ENCODE assay signal across 7 cellular contexts in the genomic region with DNA sequence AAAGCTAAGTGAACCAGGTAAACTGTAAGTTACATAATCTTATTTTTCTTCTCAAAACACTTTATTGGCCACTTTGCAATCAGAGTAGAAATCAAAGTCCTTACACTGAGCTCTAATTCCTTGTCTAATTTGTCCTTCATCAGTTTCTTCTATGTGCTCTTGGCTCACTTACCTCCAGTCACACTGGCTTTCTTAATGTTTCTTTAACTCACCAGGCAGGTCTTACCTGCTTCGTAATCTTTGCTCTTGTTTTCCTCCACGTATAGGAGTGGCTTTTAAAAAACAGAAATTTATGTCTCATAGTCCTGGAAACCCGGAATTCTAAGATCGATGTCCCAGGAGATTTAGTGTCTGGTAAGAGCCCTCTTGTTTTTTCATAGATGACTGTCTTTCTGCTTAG.
"Had no signal": no experiment of that assay in that cellular context is flagged by ENCODE, and none has a peak within 500 bp of the region (broad histone marks: within the 10 kb centered on the region; RNA-seq: fewer than 3 reads in every experiment).

No MANE protein-coding gene starts in this region.

- DNase-seq: H9, HCEC 1CT, KBM-7 had no signal

- H3K27me3 Mint-ChIP-seq: IgD-negative memory B cell had no signal

- H3K4me1 Mint-ChIP-seq: GM23338, H9, IgD-negative memory B cell had no signal

- H3K36me3 Mint-ChIP-seq: IgD-negative memory B cell had no signal

- ATAC-seq: GM23338, HepG2 had no signal

- H3K27ac ChIP-seq: HL-60 had no signal

- H3K4me3 Mint-ChIP-seq: GM23338, H9, IgD-negative memory B cell had no signal

- H3K4me3 ChIP-seq: GM23338 had no signal

- H3K27ac Mint-ChIP-seq: GM23338, H9, IgD-negative memory B cell had no signal
